ENCODE assay signal across 10 cellular contexts in the genomic region with DNA sequence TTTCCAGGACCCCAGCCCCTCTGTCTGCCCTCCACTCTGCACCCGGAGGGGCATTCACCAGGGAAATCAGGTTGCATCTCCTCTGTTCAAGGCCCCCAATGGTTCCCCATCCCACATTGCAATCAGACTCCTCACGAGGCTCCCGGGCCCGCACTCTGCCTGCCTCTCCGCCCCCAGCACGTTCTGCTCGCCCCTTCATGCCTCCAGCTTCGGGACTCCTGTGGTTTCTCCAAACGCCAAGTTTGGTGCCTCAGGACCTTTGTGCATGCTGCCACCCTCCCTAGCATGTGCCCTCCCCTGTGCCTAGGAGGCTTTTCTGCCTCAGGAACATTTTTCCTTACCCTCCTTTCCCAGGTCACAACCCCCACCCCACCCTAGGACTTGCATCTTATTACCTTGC.
"Had no signal": no experiment of that assay in that cellular context is flagged by ENCODE, and none has a peak within 500 bp of the region (broad histone marks: within the 10 kb centered on the region; RNA-seq: fewer than 3 reads in every experiment).

No MANE protein-coding gene starts in this region.

- H3K4me3 ChIP-seq: GM23338, K562 had no signal

- DNase-seq: H9, HCEC 1CT, HFFc6, IMR-90, KG1 had no signal

- H3K4me1 Mint-ChIP-seq: GM23338, H9 had no signal

- H3K4me2 ChIP-seq: GM23338 had no signal

- H2AFZ ChIP-seq: GM23338 had no signal

- H3K9me3 Mint-ChIP-seq: HFFc6 had no signal

- H3K4me3 Mint-ChIP-seq: GM23338, H9, HFFc6 had no signal

- H3K27ac Mint-ChIP-seq: GM23338, H9, HFFc6 had no signal

- FAIRE-seq: H1, H54, HTR-8/SVneo, K562 had no signal
